In the genomic region with DNA sequence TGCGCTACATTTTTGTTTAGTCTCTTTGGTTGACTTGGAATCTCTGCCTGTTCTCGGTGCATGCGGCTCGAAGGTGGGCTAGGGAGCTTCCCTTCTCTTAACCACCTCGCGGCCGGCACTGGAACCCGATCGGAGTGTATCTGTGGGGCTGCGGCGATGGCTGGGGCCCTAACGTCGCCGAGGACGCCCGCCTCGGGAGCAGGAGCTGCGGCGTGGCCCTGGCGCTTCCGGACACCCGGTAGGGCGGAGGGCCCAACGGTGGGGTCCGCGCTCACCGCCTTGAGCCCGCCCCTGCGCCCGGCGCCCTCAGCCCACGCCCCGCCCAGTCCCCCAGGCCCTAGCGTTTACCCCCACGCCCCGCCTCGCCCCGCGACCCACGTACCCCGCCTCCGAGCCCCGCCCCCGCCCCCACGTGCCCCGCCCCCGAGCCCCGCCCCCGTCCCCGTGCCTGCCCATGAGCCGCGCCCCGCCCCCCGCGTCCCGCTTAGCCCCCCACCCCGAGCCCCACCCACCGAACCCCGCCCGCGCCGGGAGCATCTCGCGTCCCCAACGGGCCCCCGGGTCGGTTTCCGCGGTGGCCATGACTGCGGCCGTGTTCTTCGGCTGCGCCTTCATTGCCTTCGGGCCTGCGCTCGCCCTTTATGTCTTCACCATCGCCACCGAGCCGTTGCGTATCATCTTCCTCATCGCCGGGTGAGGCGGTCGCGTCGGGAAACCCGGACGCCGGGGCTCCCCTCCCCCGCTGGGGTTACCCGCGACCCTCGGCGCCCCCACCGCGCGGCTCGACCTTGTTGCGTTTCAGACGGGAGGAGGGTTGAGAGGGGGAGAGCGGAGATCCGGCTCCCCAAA, we compare ENCODE assay signal across 1 cellular context.
TF ChIP-seq lines count a peak whose summit lies in the region.

TSS of gene APH1B (plus strand) at position 562 of the 849 bp plus-strand sequence. CDS start at position 581, 19 bp downstream.

TF ChIP-seq in HepG2, 621 proteins besides CTCF, POLR2A, EP300 and RAD21 (continued from another document):
- TF ChIP-seq, protein P1, sequence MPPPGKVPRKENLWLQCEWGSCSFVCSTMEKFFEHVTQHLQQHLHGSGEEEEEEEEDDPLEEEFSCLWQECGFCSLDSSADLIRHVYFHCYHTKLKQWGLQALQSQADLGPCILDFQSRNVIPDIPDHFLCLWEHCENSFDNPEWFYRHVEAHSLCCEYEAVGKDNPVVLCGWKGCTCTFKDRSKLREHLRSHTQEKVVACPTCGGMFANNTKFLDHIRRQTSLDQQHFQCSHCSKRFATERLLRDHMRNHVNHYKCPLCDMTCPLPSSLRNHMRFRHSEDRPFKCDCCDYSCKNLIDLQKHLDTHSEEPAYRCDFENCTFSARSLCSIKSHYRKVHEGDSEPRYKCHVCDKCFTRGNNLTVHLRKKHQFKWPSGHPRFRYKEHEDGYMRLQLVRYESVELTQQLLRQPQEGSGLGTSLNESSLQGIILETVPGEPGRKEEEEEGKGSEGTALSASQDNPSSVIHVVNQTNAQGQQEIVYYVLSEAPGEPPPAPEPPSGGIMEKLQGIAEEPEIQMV (CRISPR knock-in tag; IDR thresholded peaks at IDR 0.05; ENCODE audit: low read depth), result no peak
- TF ChIP-seq GFI1 (CRISPR knock-in tag; IDR thresholded peaks at IDR 0.05; ENCODE audit: borderline replicate concordance) (no peak), NFATC3 (CRISPR knock-in tag; IDR thresholded peaks at IDR 0.05) (no peak), PAF1 (CRISPR knock-in tag; IDR thresholded peaks at IDR 0.05) (no peak), SCMH1 (CRISPR knock-in tag; IDR thresholded peaks at IDR 0.05; ENCODE audit: borderline replicate concordance) (no peak), ETV6 (CRISPR knock-in tag; conservative IDR thresholded peaks at IDR 0.05) (no peak), ASH2L (IDR thresholded peaks at IDR 0.05; ENCODE audit: insufficient read length, low read depth, low read length) (no peak), ZFX (CRISPR knock-in tag; IDR thresholded peaks at IDR 0.05; ENCODE audit: low read depth) (peak; percentile 61; the same call in 1 of the 2 replicates), ZNF33A (CRISPR knock-in tag; IDR thresholded peaks at IDR 0.05; ENCODE audit: borderline replicate concordance) (no peak), EEA1 (CRISPR knock-in tag; IDR thresholded peaks at IDR 0.05; ENCODE audit: borderline replicate concordance) (no peak), SRY (CRISPR knock-in tag; IDR thresholded peaks at IDR 0.05) (no peak), ZZZ3 (CRISPR knock-in tag; IDR thresholded peaks at IDR 0.05; ENCODE audit: borderline replicate concordance) (no peak), NR2F6 (IDR thresholded peaks at IDR 0.05) (no peak), NR2F6 (CRISPR knock-in tag; IDR thresholded peaks at IDR 0.05) (no peak), MXI1 (IDR thresholded peaks at IDR 0.05; ENCODE audit: borderline replicate concordance, low read depth, low read length) (no peak), NBN (conservative IDR thresholded peaks at IDR 0.05) (no peak), RXRA (CRISPR knock-in tag; IDR thresholded peaks at IDR 0.05) (no peak), THAP11 (CRISPR knock-in tag; IDR thresholded peaks at IDR 0.05) (peak; percentile 45; the same call in 1 of the 2 replicates), ZNF589 (CRISPR knock-in tag; conservative IDR thresholded peaks at IDR 0.05) (no peak), ZNF20 (CRISPR knock-in tag; IDR thresholded peaks at IDR 0.05) (no peak), ZNF572 (CRISPR knock-in tag; IDR thresholded peaks at IDR 0.05) (no peak), TMF1 (CRISPR knock-in tag; IDR thresholded peaks at IDR 0.05; ENCODE audit: low read depth) (no peak), ZNF547 (CRISPR knock-in tag; IDR thresholded peaks at IDR 0.05) (no peak), KDM2A (CRISPR knock-in tag; IDR thresholded peaks at IDR 0.05; ENCODE audit: borderline replicate concordance, low read depth) (no peak)
